14 cellular contexts compared by ENCODE assay signal in the genomic region with DNA sequence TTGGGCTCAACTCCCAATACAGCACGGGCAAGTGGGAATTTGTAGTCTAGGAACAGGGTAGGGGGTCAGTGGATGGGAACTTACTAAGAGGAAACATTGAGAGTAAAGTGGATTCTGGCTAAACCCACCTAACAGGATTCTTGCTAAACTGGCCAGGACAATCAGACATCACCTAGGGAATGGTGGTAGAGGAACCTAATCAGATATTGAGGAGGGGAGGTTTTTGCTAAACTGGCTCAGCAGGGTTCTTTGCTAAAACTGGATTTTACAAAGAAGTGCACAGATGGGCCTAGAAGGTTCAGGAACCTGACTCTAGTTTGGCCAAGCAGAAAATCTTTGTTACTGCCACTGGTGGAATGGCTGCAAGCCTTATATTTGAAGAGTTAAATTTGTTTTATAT.
"Had no signal": no experiment of that assay in that cellular context is flagged by ENCODE, and none has a peak within 500 bp of the region (broad histone marks: within the 10 kb centered on the region; RNA-seq: fewer than 3 reads in every experiment).

No MANE protein-coding gene starts in this region.

- ATAC-seq: activated CD4-positive, CD25-positive, alpha-beta regulatory T cell treated with anti-CD3 and anti-CD28 coated beads, Interleukin-2, amount 50 U/mL, for 24 hours; left cardiac atrium; stimulated activated naive CD8-positive, alpha-beta T cell treated with anti-CD3 and anti-CD28 coated beads, Interleukin-15, amount 100 ng/mL, for 72 hours had no signal

- H3K4me3 Mint-ChIP-seq: activated naive CD4-positive, alpha-beta T cell treated with anti-CD3 and anti-CD28 coated beads for 36 hours; stimulated activated naive CD8-positive, alpha-beta T cell treated with anti-CD3 and anti-CD28 coated beads, Interleukin-15, amount 100 ng/mL, for 72 hours had no signal

- H3K27me3 Mint-ChIP-seq: stimulated activated naive CD8-positive, alpha-beta T cell treated with anti-CD3 and anti-CD28 coated beads, Interleukin-15, amount 100 ng/mL, for 72 hours had no signal

- H3K27ac Mint-ChIP-seq: activated naive CD4-positive, alpha-beta T cell treated with anti-CD3 and anti-CD28 coated beads for 36 hours had no signal

- DNase-seq: activated CD4-positive, alpha-beta T cell treated with anti-CD3 and anti-CD28 coated beads, Interleukin-2, amount 50 U/mL, for 48 hours; activated CD8-positive, alpha-beta memory T cell treated with anti-CD3 and anti-CD28 coated beads, Interleukin-2, amount 50 U/mL, for 48 hours; activated naive CD4-positive, alpha-beta T cell treated with anti-CD3 and anti-CD28 coated beads for 36 hours; dorsolateral prefrontal cortex; glutamatergic neuron; left cardiac atrium; midbrain; ovary; stimulated activated CD4-positive, alpha-beta T cell treated with anti-CD3 and anti-CD28 coated beads, Interleukin-2, amount 100 ng/mL, for 48 hours; stimulated activated CD8-positive, alpha-beta memory T cell treated with anti-CD3 and anti-CD28 coated beads, Interleukin-4, amount 100 ng/mL, for 48 hours; stimulated activated naive CD8-positive, alpha-beta T cell treated with anti-CD3 and anti-CD28 coated beads, Interleukin-15, amount 100 ng/mL, for 72 hours; T-helper 2 cell; testis had no signal
